26 cellular contexts compared by ENCODE assay signal in the genomic region with DNA sequence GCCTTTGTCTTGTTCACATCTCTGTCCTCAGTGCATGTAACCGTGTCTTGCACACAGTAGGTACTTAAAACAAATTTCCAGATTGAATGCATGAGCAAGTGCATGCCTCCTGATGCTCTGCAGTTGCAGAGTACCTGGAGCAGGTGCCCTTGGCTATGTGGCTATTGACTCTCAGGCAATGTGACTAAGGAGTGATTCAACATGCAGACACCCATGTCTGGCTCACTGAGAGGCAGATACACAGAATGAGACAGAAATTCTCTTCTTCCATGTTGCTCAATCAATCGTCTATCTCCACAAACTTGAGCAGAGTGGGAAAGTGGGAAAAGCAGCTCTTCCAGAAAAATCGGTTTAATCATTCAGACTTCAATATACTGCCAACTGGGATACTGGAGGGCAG.
"Had no signal": no experiment of that assay in that cellular context is flagged by ENCODE, and none has a peak within 500 bp of the region (broad histone marks: within the 10 kb centered on the region; RNA-seq: fewer than 3 reads in every experiment).

No MANE protein-coding gene starts in this region.

- H3K4me3 ChIP-seq: ascending aorta, body of pancreas, cardiac muscle cell, K562, SJCRH30 had no signal

- H3K27ac ChIP-seq: ascending aorta, body of pancreas, cardiac muscle cell, SJCRH30 had no signal

- H3K9ac ChIP-seq: SK-N-SH had no signal

- H3K36me3 ChIP-seq: ascending aorta, cardiac muscle cell, SJCRH30 had no signal

- H3K9me2 ChIP-seq: SK-N-SH had no signal

- H3K27me3 ChIP-seq: ascending aorta, body of pancreas, SJCRH30 had no signal

- ATAC-seq: activated naive CD4-positive, alpha-beta T cell treated with anti-CD3 and anti-CD28 coated beads, Interleukin-2, amount 50 U/mL, for 72 hours; activated naive CD8-positive, alpha-beta T cell treated with anti-CD3 and anti-CD28 coated beads, Interleukin-2, amount 50 U/mL, for 24 hours; activated T-cell treated with anti-CD3 and anti-CD28 coated beads, Interleukin-2, amount 50 U/mL, for 4 hours; body of pancreas; K562 had no signal

- H3K4me1 ChIP-seq: ascending aorta, body of pancreas, SJCRH30 had no signal

- H3K4me2 ChIP-seq: SK-N-SH had no signal

- DNase-seq: activated CD4-positive, alpha-beta memory T cell treated with anti-CD3 and anti-CD28 coated beads for 36 hours; activated CD4-positive, alpha-beta T cell treated with anti-CD3 and anti-CD28 coated beads, Interleukin-2, amount 10 ng/mL, durations not matched to agents 7 days and 5 days; activated CD4-positive, CD25-positive, alpha-beta regulatory T cell; activated CD8-positive, alpha-beta memory T cell treated with anti-CD3 and anti-CD28 coated beads for 24 hours; activated effector memory CD4-positive, alpha-beta T cell treated with anti-CD3 and anti-CD28 coated beads, Interleukin-2, amount 50 U/mL, for 16 hours; activated naive CD4-positive, alpha-beta T cell treated with Interleukin-2 at 50 U/mL for 16 hours; activated naive CD8-positive, alpha-beta T cell treated with anti-CD3 and anti-CD28 coated beads, Interleukin-2, amount 50 U/mL, for 24 hours; activated T-cell treated with anti-CD3 and anti-CD28 coated beads, Interleukin-2, amount 50 U/mL, for 4 hours; amniotic stem cell; body of pancreas; Karpas-422; NCI-H1048; NCI-H1417; NCI-H1930; NCI-H2171; NCI-H345; NCI-H510A; NCI-H526 treated with DMSO at 0.1 percent for 48 hours; NCI-H82; Right ventricle myocardium superior; SJCRH30; SK-N-SH had no signal

- H3K9me3 ChIP-seq: ascending aorta, body of pancreas, SJCRH30, SK-N-SH had no signal
